ENCODE assay signal across 1 cellular context in the genomic region with DNA sequence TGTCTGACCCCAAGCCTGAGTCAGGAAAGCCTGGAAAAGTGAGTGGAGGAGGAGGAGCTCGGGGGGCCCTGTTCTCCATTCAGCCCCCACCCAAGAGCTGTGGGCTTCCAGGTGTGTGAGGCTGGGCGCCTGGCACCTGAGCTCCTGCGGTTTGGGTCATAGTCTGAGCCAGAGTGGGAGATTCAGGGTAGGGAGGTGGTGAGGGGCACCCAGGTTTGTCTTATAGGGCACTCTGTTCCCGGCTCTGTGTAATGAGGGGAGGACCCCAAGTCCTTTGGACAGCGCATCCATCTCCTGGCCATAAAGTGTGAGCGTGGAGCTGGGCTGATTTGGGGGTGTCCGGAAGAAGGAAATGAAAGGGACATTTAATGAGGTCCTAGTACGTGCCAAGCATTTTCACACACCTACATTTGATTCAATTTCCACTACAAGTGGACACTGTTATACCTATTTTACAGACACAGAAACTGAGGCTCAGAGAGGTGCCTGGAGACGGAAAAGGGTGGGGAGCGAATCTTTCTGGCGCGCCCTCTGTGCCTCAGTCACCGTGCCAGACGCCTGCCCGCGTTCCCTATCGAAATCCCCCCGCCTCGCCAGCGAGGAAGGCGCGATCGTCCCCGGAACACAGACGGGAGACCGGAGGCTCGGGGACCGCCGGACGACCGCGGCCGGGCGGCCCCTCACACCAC.
TF ChIP-seq lines count a peak whose summit lies in the region.

No MANE protein-coding gene starts in this region.

TF ChIP-seq in H1, 55 proteins besides CTCF, POLR2A, EP300 and RAD21 (continued from another document):
- TF ChIP-seq YY1 (IDR thresholded peaks at IDR 0.05; ENCODE audit: low read depth, low read length) (no peak), KDM1A (IDR thresholded peaks at IDR 0.05; ENCODE audit: borderline replicate concordance, low read length) (peak; percentile 85), CTBP2 (IDR thresholded peaks at IDR 0.05; ENCODE audit: borderline replicate concordance, insufficient read depth, insufficient read length, low read length) (no peak), SIX5 (IDR thresholded peaks at IDR 0.05; ENCODE audit: low read depth, low read length) (no peak), KDM5A (IDR thresholded peaks at IDR 0.05; ENCODE audit: low read length) (no peak), MAX (IDR thresholded peaks at IDR 0.05) (no peak), NRF1 (IDR thresholded peaks at IDR 0.05; ENCODE audit: low read depth, low read length) (no peak), EZH2 (IDR thresholded peaks at IDR 0.05; ENCODE audit: low read depth, low read length, severe bottlenecking) (peak; percentile 43), BCL11A (IDR thresholded peaks at IDR 0.05; ENCODE audit: low read depth in 2 of 2, low read length in 2 of 2) (no peak)
TF ChIP-seq in H1: peak in this region for 2.
